Comparison of ENCODE assay signal across 8 cellular contexts in genomic region chr4:165378763-165379631, GRCh38. TPM values are rescaled to one million over a fixed set of nuclear protein-coding genes. Genes with fewer than 3 reads are reported as not detected.
DNase-seq lines count a peak whose midpoint lies in the region; ATAC-seq and TF ChIP-seq lines count a peak whose summit lies in the region.

Gene CPE (plus strand): TSS chr4:165379008. CDS start chr4:165379222, 214 bp downstream.

- H3K4me1 Mint-ChIP-seq in nephron progenitor cell = peaks cover 16% of the 10 kb centered on the region

- peaks cover 40% of the 10 kb centered on the region for H3K27me3 ChIP-seq in HUES64 (ENCODE audit: insufficient read depth, low read length)
- peaks cover 30% of the 10 kb centered on the region for H3K27me3 ChIP-seq in foreskin keratinocyte
- H3K27me3 ChIP-seq in subcutaneous abdominal adipose tissue (ENCODE audit: control insufficient read depth in 5 of 5, insufficient read depth in 4 of 5, low read length in 5 of 5) = no peaks in the 10 kb centered on the region

- H3K27ac Mint-ChIP-seq in nephron progenitor cell = no peak within 1 kb of the TSS

- peak within 1 kb of the TSS; percentile 59 for H3K4me3 ChIP-seq in HUES64 (ENCODE audit: low read length)
- peak within 1 kb of the TSS; percentile 68 to 87 (median 81) for H3K4me3 ChIP-seq in subcutaneous abdominal adipose tissue (ENCODE audit: low read depth in 1 of 5, low read length in 5 of 5)

- H3K9me3 ChIP-seq in HUES64 (ENCODE audit: insufficient read depth, low read depth, low read length) (no peaks in the 10 kb centered on the region), subcutaneous abdominal adipose tissue (ENCODE audit: control insufficient read depth in 5 of 5, low read length in 5 of 5) (peaks cover 0 to 5% (median 3%) of the 10 kb centered on the region in 5 donors)

- peak; percentile 86 for ATAC-seq in GM21423 (IDR thresholded peaks at IDR 0.05; ENCODE audit: unreplicated experiment)
- ATAC-seq in foreskin keratinocyte = peak; percentile 99

- H3K27ac ChIP-seq in HUES64 (ENCODE audit: low read depth, low read length) (no peak within 1 kb of the TSS), foreskin keratinocyte (no peak within 1 kb of the TSS), subcutaneous abdominal adipose tissue (ENCODE audit: low read depth, low read length) (peak within 1 kb of the TSS; percentile 86)

- H3K36me3 ChIP-seq in HUES64 (ENCODE audit: insufficient read depth, low read length) = no peaks in the 10 kb centered on the region
- no peaks in the 10 kb centered on the region for H3K36me3 ChIP-seq in subcutaneous abdominal adipose tissue (ENCODE audit: control insufficient read depth in 5 of 5, insufficient read depth in 5 of 5, low read length in 5 of 5)

- H3K4me1 ChIP-seq in HUES64 (ENCODE audit: insufficient read depth, low read length) = peaks cover 37% of the 10 kb centered on the region
- no peaks in the 10 kb centered on the region for H3K4me1 ChIP-seq in foreskin keratinocyte
- H3K4me1 ChIP-seq in subcutaneous abdominal adipose tissue (ENCODE audit: control insufficient read depth in 5 of 5, insufficient read depth in 5 of 5, low read length in 5 of 5) = peaks cover 0 to 17% (median 14%) of the 10 kb centered on the region in 5 donors

- WGBS in HUES64 = under 1% methylated on average over 82 of the region's 82 CpGs

- H3K4me3 Mint-ChIP-seq in nephron progenitor cell = peak within 1 kb of the TSS; percentile 83

- H3K27me3 Mint-ChIP-seq in nephron progenitor cell (ENCODE audit: low read depth, poor library complexity) = peaks cover 47% of the 10 kb centered on the region

- TF ChIP-seq CTCF in foreskin keratinocyte (conservative IDR thresholded peaks at IDR 0.05) = peak; percentile 69
- peak; percentile 24 for TF ChIP-seq CTCF in nephron progenitor cell (IDR thresholded peaks at IDR 0.05)

- no peaks in the 10 kb centered on the region for H3K36me3 Mint-ChIP-seq in nephron progenitor cell (ENCODE audit: low read depth)

- H3K9me3 Mint-ChIP-seq in nephron progenitor cell = no peaks in the 10 kb centered on the region

- H3K9ac ChIP-seq in HUES64 (ENCODE audit: low read depth, low read length) (peak within 1 kb of the TSS; percentile 60), subcutaneous abdominal adipose tissue (ENCODE audit: low read length in 5 of 5) (peak within 1 kb of the TSS; percentile 40 to 82 (median 64))

- DNase-seq in COR-L47 (lab: John Stamatoyannopoulos, UW) (peak; percentile 90), RPMI8226 (peak; percentile 8), foreskin keratinocyte (peak in 1 of 2 donors; percentile 55), nephron progenitor cell (peak; percentile 79)
- DNase-seq in activated naive CD4-positive, alpha-beta T cell treated with anti-CD3 and anti-CD28 coated beads, Interleukin-2, amount 50 U/mL, for 16 hours = peak; percentile 68

RNA-seq across cellular contexts. Expression of gene CPE, which starts in this region (rescaled TPM):
- polyA plus RNA-seq in HUES64 (2013, experiment 1 of 2) = 34.3 TPM
- 46.3 TPM for polyA plus RNA-seq in HUES64 (2013, experiment 2 of 2)
- total RNA-seq in foreskin keratinocyte = 0.75 and 0.95 TPM in 2 replicates
- 0.53 and 0.74 TPM in 2 replicates for polyA plus RNA-seq in foreskin keratinocyte

Comparison
In these comparisons a context has a peak if more than half of its experiments do, and no peak if none do; other contexts are left out.
1. Peak in ATAC-seq in foreskin keratinocyte; RNA of the gene not detected or under 1 TPM.